ENCODE assay signal across 33 cellular contexts in genomic region chr11:59114344-59114743, GRCh38. TPM values are rescaled to one million over a fixed set of nuclear protein-coding genes. Genes with fewer than 3 reads are reported as not detected.
"Had no signal": no experiment of that assay in that cellular context is flagged by ENCODE, and none has a peak within 500 bp of the region (broad histone marks: within the 10 kb centered on the region; RNA-seq: fewer than 3 reads in every experiment).

No MANE protein-coding gene starts in this region.

- H3K4me3 ChIP-seq: esophagus muscularis mucosa, gastroesophageal sphincter, heart right ventricle had no signal

- H3K9me3 Mint-ChIP-seq: effector memory CD8-positive, alpha-beta T cell had no signal

- H3K4me3 Mint-ChIP-seq: activated CD4-positive, alpha-beta memory T cell treated with anti-CD3 and anti-CD28 coated beads, Interleukin-2, amount 10 ng/mL, durations not matched to agents 7 days and 5 days; activated CD4-positive, alpha-beta T cell treated with anti-CD3 and anti-CD28 coated beads, Interleukin-2, amount 10 ng/mL, durations not matched to agents 7 days and 5 days; activated naive CD8-positive, alpha-beta T cell; activated T-cell treated with anti-CD3 and anti-CD28 coated beads, Interleukin-2, amount 50 U/mL, for 24 hours; activated T-cell treated with anti-CD3 and anti-CD28 coated beads, Interleukin-2, amount 50 U/mL, for 72 hours; effector memory CD8-positive, alpha-beta T cell had no signal

- H3K4me1 ChIP-seq: esophagus muscularis mucosa, gastroesophageal sphincter, heart right ventricle had no signal

- H3K27me3 ChIP-seq: brain microvascular endothelial cell, esophagus muscularis mucosa, heart right ventricle had no signal

- H3K36me3 ChIP-seq: brain microvascular endothelial cell, esophagus muscularis mucosa, gastroesophageal sphincter, heart right ventricle had no signal

- DNase-seq: activated CD4-positive, alpha-beta memory T cell treated with anti-CD3 and anti-CD28 coated beads, Interleukin-2, amount 10 ng/mL, durations not matched to agents 7 days and 5 days; activated CD4-positive, alpha-beta T cell treated with anti-CD3 and anti-CD28 coated beads for 1 hour; activated CD4-positive, alpha-beta T cell treated with anti-CD3 and anti-CD28 coated beads for 4 hours; activated CD4-positive, alpha-beta T cell treated with anti-CD3 and anti-CD28 coated beads, Interleukin-2, amount 10 ng/mL, durations not matched to agents 7 days and 5 days; activated CD4-positive, alpha-beta T cell treated with anti-CD3 and anti-CD28 coated beads, Interleukin-2, amount 50 U/mL, for 4 hours; activated CD8-positive, alpha-beta memory T cell treated with anti-CD3 and anti-CD28 coated beads, Interleukin-2, amount 50 U/mL, for 48 hours; activated effector memory CD4-positive, alpha-beta T cell treated with Interleukin-2 at 50 U/mL for 16 hours; activated gamma-delta T cell treated with Interleukin-2 at 50 U/mL for 16 hours; activated naive CD4-positive, alpha-beta T cell treated with anti-CD3 and anti-CD28 coated beads, Interleukin-2, amount 50 U/mL, for 16 hours; activated naive CD4-positive, alpha-beta T cell treated with Interleukin-2 at 50 U/mL for 16 hours; activated T-cell treated with anti-CD3 and anti-CD28 coated beads for 4 hours; activated T-cell treated with anti-CD3 and anti-CD28 coated beads, Interleukin-2, amount 50 U/mL, for 24 hours; activated T-cell treated with anti-CD3 and anti-CD28 coated beads, Interleukin-2, amount 50 U/mL, for 72 hours; amniotic stem cell; anterior cingulate cortex; brain microvascular endothelial cell; caudate nucleus; cortex of kidney; dermis blood vessel endothelial cell; effector CD4-positive, alpha-beta T cell; effector memory CD8-positive, alpha-beta T cell; erythroblast; foreskin melanocyte; heart right ventricle; T-helper 1 cell; T-helper 2 cell had no signal

- ATAC-seq: activated T-cell treated with anti-CD3 and anti-CD28 coated beads, Interleukin-2, amount 50 U/mL, for 72 hours; effector memory CD8-positive, alpha-beta T cell; gastroesophageal sphincter; heart right ventricle had no signal

- H3K27ac Mint-ChIP-seq: activated CD4-positive, alpha-beta memory T cell treated with anti-CD3 and anti-CD28 coated beads, Interleukin-2, amount 10 ng/mL, durations not matched to agents 7 days and 5 days; activated CD4-positive, alpha-beta T cell treated with anti-CD3 and anti-CD28 coated beads, Interleukin-2, amount 10 ng/mL, durations not matched to agents 7 days and 5 days; activated naive CD8-positive, alpha-beta T cell; activated T-cell treated with anti-CD3 and anti-CD28 coated beads, Interleukin-2, amount 50 U/mL, for 24 hours; activated T-cell treated with anti-CD3 and anti-CD28 coated beads, Interleukin-2, amount 50 U/mL, for 72 hours; effector memory CD8-positive, alpha-beta T cell had no signal

- H3K27ac ChIP-seq: brain microvascular endothelial cell, esophagus muscularis mucosa, gastroesophageal sphincter, heart right ventricle had no signal

- H3K27me3 Mint-ChIP-seq: activated CD4-positive, alpha-beta memory T cell treated with anti-CD3 and anti-CD28 coated beads, Interleukin-2, amount 10 ng/mL, durations not matched to agents 7 days and 5 days; activated CD4-positive, alpha-beta T cell treated with anti-CD3 and anti-CD28 coated beads, Interleukin-2, amount 10 ng/mL, durations not matched to agents 7 days and 5 days; activated naive CD8-positive, alpha-beta T cell; activated T-cell treated with anti-CD3 and anti-CD28 coated beads, Interleukin-2, amount 50 U/mL, for 24 hours; effector memory CD8-positive, alpha-beta T cell had no signal

RNA-seq across cellular contexts. Expression of gene GLYATL1B, which starts 28.2 kb away (rescaled TPM):
- total RNA-seq: activated CD4-positive, alpha-beta memory T cell treated with anti-CD3 and anti-CD28 coated beads, Interleukin-2, amount 10 ng/mL, durations not matched to agents 7 days and 5 days; activated CD4-positive, alpha-beta T cell treated with anti-CD3 and anti-CD28 coated beads, Interleukin-2, amount 10 ng/mL, durations not matched to agents 7 days and 5 days; activated T-cell treated with anti-CD3 and anti-CD28 coated beads, Interleukin-2, amount 50 U/mL, for 72 hours; astrocyte; chondrocyte; dermis blood vessel endothelial cell; esophagus muscularis mucosa; gastroesophageal sphincter; glomerular endothelial cell; heart right ventricle had no signal
- polyA plus RNA-seq: adipose tissue, heart right ventricle had no signal
